In the genomic region with DNA sequence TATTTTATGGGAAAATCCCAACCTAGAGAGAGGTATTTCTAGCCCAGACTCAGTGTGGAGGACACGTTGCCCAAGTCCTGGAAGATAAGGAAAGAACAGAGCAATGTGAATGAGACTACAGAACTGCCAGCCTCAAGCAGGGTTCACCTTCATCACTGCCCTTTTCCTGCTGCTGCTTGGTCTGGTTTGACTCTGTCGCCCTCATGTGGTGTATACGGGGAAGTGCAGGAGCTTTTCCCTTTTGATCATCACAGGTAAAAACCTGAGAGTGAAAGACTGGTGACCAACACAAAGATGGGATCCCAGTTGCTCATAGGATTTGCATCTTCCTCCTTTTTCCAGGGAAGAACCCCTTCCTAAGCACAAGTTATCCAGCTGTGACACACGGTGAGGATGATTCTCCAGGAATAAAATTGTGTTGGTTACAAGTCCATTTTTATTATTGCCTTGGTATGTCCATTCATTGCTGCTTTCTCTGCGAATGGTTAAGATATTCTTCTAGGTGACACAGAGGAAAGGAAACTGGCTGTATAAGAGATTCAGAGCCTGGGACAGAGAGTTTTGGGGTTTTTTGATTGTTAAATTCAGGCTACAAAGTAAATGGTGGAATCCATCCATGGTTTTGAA, we compare ENCODE assay signal across 10 cellular contexts.
DNase-seq lines count a peak whose midpoint lies in the region; ATAC-seq and TF ChIP-seq lines count a peak whose summit lies in the region.
"Had no signal": no experiment of that assay in that cellular context is flagged by ENCODE, and none has a peak within 500 bp of the region (broad histone marks: within the 10 kb centered on the region; RNA-seq: fewer than 3 reads in every experiment).

No MANE protein-coding gene starts in this region.

- H3K9me3 ChIP-seq in OCI-LY3 (ENCODE audit: insufficient read depth, low read length) = no peaks in the 10 kb centered on the region
- H3K9me3 ChIP-seq in neural progenitor cell (ENCODE audit: low read depth) = no peaks in the 10 kb centered on the region
- no peaks in the 10 kb centered on the region for H3K9me3 ChIP-seq in uterus
- H3K9me3 ChIP-seq: SJSA1 had no signal

- no peak for ATAC-seq in GM21515 (IDR thresholded peaks at IDR 0.05; ENCODE audit: unreplicated experiment)

- H4K20me1 ChIP-seq in OCI-LY3 (ENCODE audit: insufficient read depth, low read length) (no peaks in the 10 kb centered on the region), neural progenitor cell (ENCODE audit: low read depth) (no peaks in the 10 kb centered on the region)

- DNase-seq in DMS 273 treated with DMSO at 0.1 percent for 48 hours (lab: John Stamatoyannopoulos, UW) (peak; percentile 34), KBM-7 (peak; percentile 82), fibroblast of the aortic adventitia (ENCODE audit: low read depth) (peak; percentile 63), neural progenitor cell (ENCODE audit: low spot score) (peak; percentile 67), uterus (no peak)
- peak; percentile 47 for DNase-seq in activated T-cell treated with anti-CD3 and anti-CD28 coated beads, Interleukin-2, amount 50 U/mL, for 24 hours

- H3K4me3 Mint-ChIP-seq in activated T-cell treated with anti-CD3 and anti-CD28 coated beads, Interleukin-2, amount 50 U/mL, for 24 hours = no peak overlapping the region
- no peak overlapping the region for H3K4me3 Mint-ChIP-seq in neural progenitor cell
- H3K4me3 Mint-ChIP-seq: stimulated activated naive CD8-positive, alpha-beta T cell treated with anti-CD3 and anti-CD28 coated beads, Interleukin-15, Interleukin-2, amounts not matched to agents 100 ng/mL and 50 ng/mL, for 24 hours had no signal

- H2AFZ ChIP-seq in OCI-LY3 (ENCODE audit: low read depth, low read length) (no peak overlapping the region), neural progenitor cell (replicated peaks) (no peak overlapping the region)

- no peak overlapping the region for H3K9ac ChIP-seq in OCI-LY3 (ENCODE audit: low read length)
- H3K9ac ChIP-seq in neural progenitor cell = no peak overlapping the region

- H3K27me3 Mint-ChIP-seq in activated T-cell treated with anti-CD3 and anti-CD28 coated beads, Interleukin-2, amount 50 U/mL, for 24 hours = no peaks in the 10 kb centered on the region
- H3K27me3 Mint-ChIP-seq in neural progenitor cell (ENCODE audit: insufficient read depth, low read depth) = peaks cover 7% of the 10 kb centered on the region

- H3K4me3 ChIP-seq in OCI-LY3 (ENCODE audit: low read length) (no peak overlapping the region), fibroblast of the aortic adventitia (ENCODE audit: low read depth, low read length) (no peak overlapping the region), neural progenitor cell (no peak overlapping the region), uterus (no peak overlapping the region)
- H3K4me3 ChIP-seq: SJSA1 had no signal

- H3K4me2 ChIP-seq in OCI-LY3 (ENCODE audit: low read length) = no peak overlapping the region
- H3K4me2 ChIP-seq in neural progenitor cell = no peak overlapping the region

- H3K4me1 ChIP-seq in OCI-LY3 (ENCODE audit: low read length) = peaks cover 21% of the 10 kb centered on the region
- H3K4me1 ChIP-seq in neural progenitor cell = no peaks in the 10 kb centered on the region
- no peaks in the 10 kb centered on the region for H3K4me1 ChIP-seq in uterus

- no peaks in the 10 kb centered on the region for H3K27me3 ChIP-seq in OCI-LY3 (ENCODE audit: low read depth, low read length)
- peaks cover 30% of the 10 kb centered on the region for H3K27me3 ChIP-seq in neural progenitor cell
- no peaks in the 10 kb centered on the region for H3K27me3 ChIP-seq in uterus

- no peak for TF ChIP-seq POLR2A in uterus (IDR thresholded peaks at IDR 0.05)

- H3K79me2 ChIP-seq in OCI-LY3 (ENCODE audit: low read length) = no peaks in the 10 kb centered on the region
- no peaks in the 10 kb centered on the region for H3K79me2 ChIP-seq in neural progenitor cell (ENCODE audit: low read depth)

- in situ Hi-C loops in KBM-7 (cut with MboI; ENCODE audit: low pct_unique_long_range_greater_than_20kb, low sequenced_read_pairs) = loop anchor here (10.0 kb wide), 1 partner anchor 159 kb away; no protein-coding TSS in a partner anchor

- no peaks in the 10 kb centered on the region for H3K36me3 Mint-ChIP-seq in activated T-cell treated with anti-CD3 and anti-CD28 coated beads, Interleukin-2, amount 50 U/mL, for 24 hours (ENCODE audit: low read depth)
- H3K36me3 Mint-ChIP-seq in neural progenitor cell = no peaks in the 10 kb centered on the region

- H3K36me3 ChIP-seq in OCI-LY3 (replicated peaks; ENCODE audit: low read depth, low read length) (no peaks in the 10 kb centered on the region), neural progenitor cell (no peaks in the 10 kb centered on the region), uterus (no peaks in the 10 kb centered on the region)
- H3K36me3 ChIP-seq: SJSA1 had no signal

- peaks cover 52% of the 10 kb centered on the region for H3K4me1 Mint-ChIP-seq in activated T-cell treated with anti-CD3 and anti-CD28 coated beads, Interleukin-2, amount 50 U/mL, for 24 hours (ENCODE audit: low read depth)
- H3K4me1 Mint-ChIP-seq in neural progenitor cell = no peaks in the 10 kb centered on the region

- H3K27ac ChIP-seq in OCI-LY3 (ENCODE audit: low read length) (no peak overlapping the region), neural progenitor cell (no peak overlapping the region), uterus (no peak overlapping the region)
- H3K27ac ChIP-seq: SJSA1 had no signal

- intact Hi-C loops in uterus (cut with DNase I; ENCODE audit: low total_unique reads) = no loop called here

- H3K27ac Mint-ChIP-seq in activated T-cell treated with anti-CD3 and anti-CD28 coated beads, Interleukin-2, amount 50 U/mL, for 24 hours = no peak overlapping the region
- H3K27ac Mint-ChIP-seq in neural progenitor cell = no peak overlapping the region
- H3K27ac Mint-ChIP-seq: stimulated activated naive CD8-positive, alpha-beta T cell treated with anti-CD3 and anti-CD28 coated beads, Interleukin-15, Interleukin-2, amounts not matched to agents 100 ng/mL and 50 ng/mL, for 24 hours had no signal

- H3K9me3 Mint-ChIP-seq in activated T-cell treated with anti-CD3 and anti-CD28 coated beads, Interleukin-2, amount 50 U/mL, for 24 hours = no peaks in the 10 kb centered on the region
- H3K9me3 Mint-ChIP-seq in neural progenitor cell = no peaks in the 10 kb centered on the region
- H3K9me3 Mint-ChIP-seq: stimulated activated naive CD8-positive, alpha-beta T cell treated with anti-CD3 and anti-CD28 coated beads, Interleukin-15, Interleukin-2, amounts not matched to agents 100 ng/mL and 50 ng/mL, for 24 hours had no signal

- TF ChIP-seq CTCF in OCI-LY3 (IDR thresholded peaks at IDR 0.05; ENCODE audit: low read depth, low read length) (peak; percentile 83), fibroblast of the aortic adventitia (IDR thresholded peaks at IDR 0.05; ENCODE audit: insufficient read depth, low read length) (peak; percentile 99), neural progenitor cell (IDR thresholded peaks at IDR 0.05) (peak; percentile 89), uterus (IDR thresholded peaks at IDR 0.05) (peak; percentile 69 to 73 (median 70))

- H3F3A ChIP-seq in neural progenitor cell (ENCODE audit: low read depth) = no peaks in the 10 kb centered on the region

Comparison
In these comparisons a context has a peak if more than half of its experiments do, and no peak if none do; other contexts are left out.
1. DNase-seq: peak in DMS 273 treated with DMSO at 0.1 percent for 48 hours (single experiment), KBM-7 (single experiment), activated T-cell treated with anti-CD3 and anti-CD28 coated beads, Interleukin-2, amount 50 U/mL, for 24 hours (single experiment), fibroblast of the aortic adventitia (single experiment) and neural progenitor cell (single experiment); none in uterus (0 of 2).
2. Peak in every context shown above with its lines, with median percentiles within 50 percentile points of each other: CTCF ChIP-seq.